In the genomic region with DNA sequence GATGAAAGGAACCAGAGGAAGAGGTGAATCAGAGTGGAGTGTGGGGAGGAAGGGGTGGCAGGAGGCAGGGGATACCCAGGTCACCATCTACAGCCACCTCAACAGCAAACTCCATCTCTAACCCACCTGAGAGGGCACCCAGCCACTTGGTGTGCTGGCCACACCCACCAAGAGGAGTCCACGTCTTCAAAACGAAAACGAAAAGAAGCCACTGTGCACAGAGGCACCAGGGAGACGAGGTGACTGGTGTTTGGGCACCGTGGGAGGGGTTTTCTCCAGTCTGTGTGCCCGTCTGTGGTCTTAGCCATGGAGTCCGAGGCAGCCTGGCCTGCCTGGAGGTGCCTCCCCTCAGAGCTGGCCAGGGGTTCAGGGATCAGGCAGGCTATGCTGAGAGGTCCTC, we compare ENCODE assay signal across 22 cellular contexts. TPM values are rescaled to one million over a fixed set of nuclear protein-coding genes. Genes with fewer than 3 reads are reported as not detected.
DNase-seq lines count a peak whose midpoint lies in the region; ATAC-seq and TF ChIP-seq lines count a peak whose summit lies in the region.
"Had no signal": no experiment of that assay in that cellular context is flagged by ENCODE, and none has a peak within 500 bp of the region (broad histone marks: within the 10 kb centered on the region; RNA-seq: fewer than 3 reads in every experiment).

No MANE protein-coding gene starts in this region.

- H3K4me3 ChIP-seq in right atrium auricular region (no peak overlapping the region), IMR-90 (ENCODE audit: insufficient read depth, low read depth, low read length) (no peak overlapping the region), neuronal stem cell (ENCODE audit: low read length in 2 of 2) (no peak overlapping the region)

- H3K27ac ChIP-seq in right atrium auricular region, result no peak overlapping the region
- H3K27ac ChIP-seq in IMR-90 (ENCODE audit: insufficient read depth, low read length), result no peak overlapping the region
- H3K27ac ChIP-seq in neuronal stem cell (replicated peaks; ENCODE audit: low read length), result no peak overlapping the region
- H3K27ac ChIP-seq: HL-60 had no signal

- H3K27me3 Mint-ChIP-seq in central memory CD8-positive, alpha-beta T cell, result no peaks in the 10 kb centered on the region

- in situ Hi-C loops in IMR-90 (cut with MboI; ENCODE audit: low sequenced_read_pairs), result no loop called here

- peak overlapping the region; percentile 38 for H3K27ac Mint-ChIP-seq in central memory CD8-positive, alpha-beta T cell (ENCODE audit: low read depth)
- H3K27ac Mint-ChIP-seq: B cell, CD14-positive monocyte had no signal

- no peak overlapping the region for H3K9ac ChIP-seq in IMR-90 (ENCODE audit: low read depth, low read length)
- no peak overlapping the region for H3K9ac ChIP-seq in neuronal stem cell (ENCODE audit: low read depth, low read length, poor library complexity)

- H4K8ac ChIP-seq in IMR-90 (ENCODE audit: low read depth in 2 of 2, low read length in 2 of 2), result no peak overlapping the region
- H4K8ac ChIP-seq in neuronal stem cell (ENCODE audit: low read depth, low read length), result no peak overlapping the region

- H2AFZ ChIP-seq in IMR-90 (replicated peaks; ENCODE audit: low read length, poor library complexity) (peak overlapping the region; percentile 33), neuronal stem cell (ENCODE audit: low read length) (no peak overlapping the region)

- dilution Hi-C loops in IMR-90 (cut with HindIII; ENCODE audit: low sequenced_read_pairs, unreplicated experiment), result no loop called here

- H2BK15ac ChIP-seq in IMR-90 (ENCODE audit: low read depth, low read length) (no peak overlapping the region), neuronal stem cell (ENCODE audit: low read length) (no peak overlapping the region)

- H3K14ac ChIP-seq in IMR-90 (replicated peaks; ENCODE audit: low read depth, low read length), result no peak overlapping the region
- H3K14ac ChIP-seq in neuronal stem cell (ENCODE audit: low read length), result no peak overlapping the region

- no peak overlapping the region for H2BK120ac ChIP-seq in IMR-90 (ENCODE audit: low read depth, low read length)
- H2BK120ac ChIP-seq in neuronal stem cell (ENCODE audit: low read depth, low read length), result no peak overlapping the region

- H3K79me1 ChIP-seq in IMR-90 (ENCODE audit: low read depth in 1 of 2, low read length in 2 of 2) (no peaks in the 10 kb centered on the region), neuronal stem cell (ENCODE audit: low read depth, low read length) (no peaks in the 10 kb centered on the region)

- TF ChIP-seq CTCF in right atrium auricular region (IDR thresholded peaks at IDR 0.05), result no peak
- no peak for TF ChIP-seq CTCF in IMR-90 (conservative IDR thresholded peaks at IDR 0.05; ENCODE audit: low read depth, low read length)

- H3K4me1 ChIP-seq in right atrium auricular region, result peaks cover 0 to 16% of the 10 kb centered on the region in 2 donors
- H3K4me1 ChIP-seq in IMR-90 (ENCODE audit: control insufficient read depth, insufficient read depth, low read length), result peaks cover 5% of the 10 kb centered on the region
- peaks cover 3 to 8% of the 10 kb centered on the region in 2 donors for H3K4me1 ChIP-seq in neuronal stem cell (ENCODE audit: control insufficient read depth in 2 of 2, insufficient read depth in 1 of 2, low read depth in 1 of 2, low read length in 2 of 2)

- ATAC-seq in Right ventricle myocardium superior (ENCODE audit: poor library complexity) (no peak), IMR-90 (ENCODE audit: low read depth) (no peak)
- ATAC-seq in central memory CD8-positive, alpha-beta T cell (replicated peaks; ENCODE audit: extremely low read depth, poor library complexity, severe bottlenecking), result no peak
- ATAC-seq: HCT116, HepG2 had no signal

- H2BK5ac ChIP-seq in IMR-90 (ENCODE audit: low read depth, low read length, poor library complexity, severe bottlenecking) (no peak overlapping the region), neuronal stem cell (ENCODE audit: low read length) (peak overlapping the region; percentile 54)

- no peak for TF ChIP-seq RAD21 in IMR-90 (IDR thresholded peaks at IDR 0.05; ENCODE audit: low read length)

- peak; percentile 19 for DNase-seq in Right ventricle myocardium superior
- DNase-seq in right atrium auricular region (ENCODE audit: low spot score), result no peak
- DNase-seq in IMR-90, result no peak
- DNase-seq in central memory CD8-positive, alpha-beta T cell (ENCODE audit: low spot score in 2 of 2), result no peak
- DNase-seq in neuronal stem cell (ENCODE audit: low spot score), result no peak
- DNase-seq in GM19238 (ENCODE audit: insufficient read length, low spot score), result no peak
- no peak for DNase-seq in SHP77 treated with DMSO at 0.1 percent for 48 hours (lab: John Stamatoyannopoulos, UW)
- DNase-seq in cerebellum (ENCODE audit: low spot score), result no peak
- DNase-seq: DMS79, GOT3, KBM-7, NCI-H1105, NCI-H146, NCI-H2029, NCI-H2227 treated with DMSO at 0.1 percent for 48 hours, NCI-H510A, NCI-H748 treated with DMSO at 0.1 percent for 48 hours had no signal

- H3K9me3 Mint-ChIP-seq in central memory CD8-positive, alpha-beta T cell, result peaks cover 6% of the 10 kb centered on the region

- no peak overlapping the region for H2BK20ac ChIP-seq in IMR-90 (ENCODE audit: low read depth, low read length)

- intact Hi-C loops in Right ventricle myocardium superior (cut with DNase I), result no loop called here
- intact Hi-C loops in IMR-90 (cut with micrococcal nuclease), result no loop called here

- H2BK12ac ChIP-seq in neuronal stem cell (ENCODE audit: low read length), result no peak overlapping the region

- H3K18ac ChIP-seq in IMR-90 (ENCODE audit: low read depth, low read length) (no peak overlapping the region), neuronal stem cell (ENCODE audit: low read length) (peak overlapping the region; percentile 21)

- H3K36me3 Mint-ChIP-seq in central memory CD8-positive, alpha-beta T cell (ENCODE audit: insufficient read depth), result peaks cover 30% of the 10 kb centered on the region
- H3K36me3 Mint-ChIP-seq: CD14-positive monocyte had no signal

- CTCF ChIA-PET in IMR-90 (lab: Yijun Ruan, JAX), result no interaction called here

- H3K4ac ChIP-seq in IMR-90 (ENCODE audit: low read depth, low read length), result no peak overlapping the region
- H3K4ac ChIP-seq in neuronal stem cell (ENCODE audit: low read length), result no peak overlapping the region

- H4K20me1 ChIP-seq in IMR-90 (ENCODE audit: insufficient read depth, low read length), result no peaks in the 10 kb centered on the region

- no peak for TF ChIP-seq POLR2A in IMR-90 (IDR thresholded peaks at IDR 0.05; ENCODE audit: low read depth, low read length)

- H2AK5ac ChIP-seq in IMR-90 (ENCODE audit: low read depth, low read length) (no peak overlapping the region), neuronal stem cell (ENCODE audit: low read depth, low read length) (peak overlapping the region; percentile 45)

- no TSS peak for BruUV-seq in IMR-90 (replicated peaks; lab: Mats Ljungman, UMichigan)

- no peak overlapping the region for H4K91ac ChIP-seq in IMR-90 (ENCODE audit: insufficient read depth, low read depth, low read length)
- H4K91ac ChIP-seq in neuronal stem cell (ENCODE audit: low read depth, low read length, poor library complexity), result peak overlapping the region; percentile 81

- H3K9me1 ChIP-seq in IMR-90 (ENCODE audit: insufficient read depth, low read length), result 0 out of 2 replicates have a peak, but pooled peaks cover 2% of the 10 kb centered on the region

- H3K36me3 ChIP-seq in right atrium auricular region (peaks cover 47% of the 10 kb centered on the region), IMR-90 (ENCODE audit: control insufficient read depth, insufficient read depth, low read length) (no peaks in the 10 kb centered on the region), neuronal stem cell (replicated peaks in 1 of 2; ENCODE audit: control insufficient read depth in 2 of 2, insufficient read depth in 2 of 2, low read length in 2 of 2) (peaks cover 0 to 43% of the 10 kb centered on the region in 2 donors)

- no peak overlapping the region for H3K23ac ChIP-seq in IMR-90 (ENCODE audit: low read depth, low read length)
- no peak overlapping the region for H3K23ac ChIP-seq in neuronal stem cell (ENCODE audit: low read depth, low read length, poor library complexity)

- H3K4me1 Mint-ChIP-seq in central memory CD8-positive, alpha-beta T cell, result peaks cover 25% of the 10 kb centered on the region
- H3K4me1 Mint-ChIP-seq: CD14-positive monocyte had no signal

- no peak overlapping the region for H3K56ac ChIP-seq in IMR-90 (ENCODE audit: extremely low read depth, insufficient read depth, low read length)

- H3K4me2 ChIP-seq in IMR-90 (ENCODE audit: low read depth, low read length), result no peak overlapping the region
- no peak overlapping the region for H3K4me2 ChIP-seq in neuronal stem cell (ENCODE audit: insufficient read depth, low read length, poor library complexity, severe bottlenecking)

- no peak overlapping the region for H3K4me3 Mint-ChIP-seq in central memory CD8-positive, alpha-beta T cell
- H3K4me3 Mint-ChIP-seq: B cell had no signal

- no peak overlapping the region for H4K5ac ChIP-seq in IMR-90 (ENCODE audit: low read depth, low read length)

- H3K27me3 ChIP-seq in right atrium auricular region (no peaks in the 10 kb centered on the region), IMR-90 (ENCODE audit: control insufficient read depth, insufficient read depth, low read length) (peaks cover 1% of the 10 kb centered on the region; the same call in 1 of the 2 replicates), neuronal stem cell (ENCODE audit: control insufficient read depth in 3 of 3, insufficient read depth in 3 of 3, low read depth in 1 of 3, low read length in 3 of 3) (peaks cover 0 to 5% (median 0%) of the 10 kb centered on the region in 3 experiments)

- POLR2A ChIA-PET in IMR-90 (lab: Charles Lee; ENCODE audit: unreplicated experiment), result no interaction called here

- 81% methylated on average over 6 of the region's 7 CpGs; no CpG with 5 or more reads in 1 of the 2 experiments for WGBS in IMR-90 (ENCODE audit: extremely low coverage in 2 of 2, insufficient read length in 1 of 2), 2 experiments
- whole genome bisulfite sequencing in neuronal stem cell (ENCODE audit: extremely low coverage in 2 of 2, insufficient read length in 2 of 2, insufficient replicate concordance in 1 of 2), 2 donors, result no CpG with 5 or more reads among the region's 7 CpGs

- H3K9me3 ChIP-seq in right atrium auricular region, result no peaks in the 10 kb centered on the region
- peaks cover 5% of the 10 kb centered on the region; the same call in 1 of the 2 replicates for H3K9me3 ChIP-seq in IMR-90 (ENCODE audit: control insufficient read depth, insufficient read depth, low read length)
- no peaks in the 10 kb centered on the region for H3K9me3 ChIP-seq in neuronal stem cell (replicated peaks in 1 of 2; ENCODE audit: control insufficient read depth in 2 of 2, insufficient read depth in 1 of 2, low read depth in 1 of 2, low read length in 2 of 2)

- H2AK9ac ChIP-seq in IMR-90 (replicated peaks; ENCODE audit: low read depth, low read length, poor library complexity), result no peak overlapping the region

RNA-seq across cellular contexts. Expression of gene PDGFB, which starts 20.2 kb away (rescaled TPM):
- total RNA-seq in Right ventricle myocardium superior (16.2 TPM), right atrium auricular region (10 to 100 TPM; 21.9 to 22.0 TPM), IMR-90 (2012; rRNA removed) (not detected in 2 replicates), cerebellum (6.9 TPM)
- polyA plus RNA-seq in IMR-90 (2012; rRNA removed), result 0.07 and 0.09 TPM in 2 replicates
- polyA plus RNA-seq in IMR-90 (2012; cell fraction: cytosol; rRNA removed), result 0.09 and 0.10 TPM in 2 replicates
- polyA plus RNA-seq in IMR-90 (2012; cell fraction: nucleus; rRNA removed; ENCODE audit: low replicate concordance), result 0.06 and 0.09 TPM in 2 replicates
- polyA plus RNA-seq in neuronal stem cell (2013, experiment 1 of 2), result 2.6 TPM
- polyA plus RNA-seq in neuronal stem cell (2013, experiment 2 of 2), result 2.8 TPM
- total RNA-seq: B cell had no signal
- polyA plus RNA-seq: CD14-positive monocyte had no signal
